In the genomic region with DNA sequence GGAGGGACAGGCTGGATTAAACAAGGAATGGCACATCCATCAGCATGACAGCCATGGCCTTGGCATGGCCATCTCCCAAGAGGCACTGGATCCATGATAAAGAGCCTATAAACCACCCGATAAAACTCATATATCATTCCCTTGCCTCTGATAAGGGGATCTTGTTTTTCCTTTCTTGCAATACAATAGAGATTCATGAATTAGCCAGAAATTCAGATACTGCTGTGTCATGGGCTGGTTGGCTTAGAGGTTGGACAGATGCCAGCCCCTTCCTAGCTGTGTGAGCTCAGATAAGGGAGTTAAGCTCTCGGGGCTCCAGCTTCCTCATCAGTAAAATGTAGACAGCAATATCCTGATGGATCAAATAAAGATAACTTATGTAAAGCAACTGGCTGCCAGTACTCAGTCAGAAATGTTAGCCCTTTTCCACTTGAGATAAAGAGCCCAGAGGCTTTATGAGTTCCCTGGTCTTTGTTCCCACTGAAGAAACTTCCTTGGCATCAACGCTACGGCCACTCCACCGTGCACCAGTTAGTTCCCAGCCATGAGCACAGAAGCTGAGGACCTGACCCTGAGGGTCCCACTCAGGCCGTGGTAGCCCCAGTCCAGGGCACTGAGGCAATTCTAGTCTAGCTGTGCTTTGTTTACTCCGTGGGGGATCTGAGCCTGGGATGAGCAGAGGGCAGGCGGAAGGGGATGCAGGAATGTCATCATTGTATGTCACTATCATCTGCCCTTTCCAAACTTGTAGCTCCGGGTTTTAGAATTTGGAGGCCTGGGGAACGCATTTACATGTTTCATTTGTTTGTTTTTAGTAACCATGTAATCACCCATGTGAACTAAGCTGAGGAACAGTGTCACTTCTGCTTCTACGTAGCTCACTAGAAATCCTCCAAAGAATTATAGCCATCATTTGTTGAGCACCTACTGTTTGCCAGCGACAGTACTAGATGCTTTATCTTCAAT, we compare ENCODE assay signal across 8 cellular contexts.
A peak's percentile ranks its signal among the peaks of the same experiment; 100 is the strongest.
DNase-seq lines count a peak whose midpoint lies in the region; ATAC-seq and TF ChIP-seq lines count a peak whose summit lies in the region.

No MANE protein-coding gene starts in this region.

- H3K4me1 ChIP-seq in left ventricle myocardium inferior (peaks cover 61% of the 10 kb centered on the region), skeletal muscle tissue (ENCODE audit: control insufficient read depth in 3 of 3, insufficient read depth in 3 of 3, low read length in 3 of 3) (peaks cover 10 to 34% (median 22%) of the 10 kb centered on the region in 3 donors)

- H3K9me3 ChIP-seq in left ventricle myocardium inferior (replicated peaks) (no peaks in the 10 kb centered on the region), skeletal muscle tissue (ENCODE audit: control insufficient read depth in 3 of 3, low read length in 3 of 3) (no peaks in the 10 kb centered on the region)

- peak; percentile 58 for DNase-seq in ELR (ENCODE audit: low read depth)
- DNase-seq in HT-29 (ENCODE audit: low spot score): peak; percentile 86
- DNase-seq in UCSD-AML1 (lab: John Stamatoyannopoulos, UW; ENCODE audit: unreplicated experiment): peak; percentile 83
- peak; percentile 69 for DNase-seq in left ventricle myocardium inferior
- no peak for DNase-seq in stimulated activated CD4-positive, alpha-beta T cell treated with anti-CD3 and anti-CD28 coated beads, Interleukin-12 subunit alpha, Interleukin-12 subunit beta, amount 100 ng/mL, for 4 hours

- H3K4me3 ChIP-seq in left ventricle myocardium inferior (peak overlapping the region; percentile 18), skeletal muscle tissue (ENCODE audit: low read length in 3 of 3) (no peak overlapping the region)

- TF ChIP-seq CTCF in left ventricle myocardium inferior (IDR thresholded peaks at IDR 0.05; ENCODE audit: borderline replicate concordance): no peak

- no peaks in the 10 kb centered on the region for H3K27me3 ChIP-seq in left ventricle myocardium inferior (ENCODE audit: low read depth)
- no peaks in the 10 kb centered on the region for H3K27me3 ChIP-seq in skeletal muscle tissue (ENCODE audit: control insufficient read depth in 3 of 3, insufficient read depth in 3 of 3, low read length in 3 of 3)

- intact Hi-C loops in left ventricle myocardium inferior (cut with micrococcal nuclease): no loop called here

- H3K36me3 ChIP-seq in left ventricle myocardium inferior (no peaks in the 10 kb centered on the region), skeletal muscle tissue (ENCODE audit: control insufficient read depth in 3 of 3, insufficient read depth in 3 of 3, low read length in 3 of 3) (no peaks in the 10 kb centered on the region)

- H3K27ac ChIP-seq in left ventricle myocardium inferior (replicated peaks) (peak overlapping the region; percentile 74), skeletal muscle tissue (ENCODE audit: low read depth, low read length) (peak overlapping the region; percentile 51)

- ATAC-seq in GM21528 (IDR thresholded peaks at IDR 0.05; ENCODE audit: low FRiP score, unreplicated experiment) (no peak), GM21526 (IDR thresholded peaks at IDR 0.05; ENCODE audit: low FRiP score, unreplicated experiment) (no peak)

- no peak overlapping the region for H3K9ac ChIP-seq in skeletal muscle tissue (ENCODE audit: low read depth in 1 of 3, low read length in 3 of 3)
